23 cellular contexts compared by ENCODE assay signal in genomic region chr5:78050888-78051287, GRCh38.
DNase-seq lines count a peak whose midpoint lies in the region; TF ChIP-seq lines count a peak whose summit lies in the region.
"Had no signal": no experiment of that assay in that cellular context is flagged by ENCODE, and none has a peak within 500 bp of the region (broad histone marks: within the 10 kb centered on the region; RNA-seq: fewer than 3 reads in every experiment).

No MANE protein-coding gene starts in this region.

- no peaks in the 10 kb centered on the region for H3K27me3 Mint-ChIP-seq in activated naive CD4-positive, alpha-beta T cell treated with anti-CD3 and anti-CD28 coated beads, Interleukin-2, amount 10 ng/mL, durations not matched to agents 7 days and 5 days
- H3K27me3 Mint-ChIP-seq: activated CD4-positive, alpha-beta T cell treated with anti-CD3 and anti-CD28 coated beads for 36 hours had no signal

- no peak for TF ChIP-seq POLR2A in uterus (IDR thresholded peaks at IDR 0.05)

- no peak overlapping the region for H3K4me3 Mint-ChIP-seq in activated naive CD4-positive, alpha-beta T cell treated with anti-CD3 and anti-CD28 coated beads, Interleukin-2, amount 10 ng/mL, durations not matched to agents 7 days and 5 days
- H3K4me3 Mint-ChIP-seq: activated CD4-positive, alpha-beta T cell treated with anti-CD3 and anti-CD28 coated beads for 36 hours had no signal

- H3K36me3 Mint-ChIP-seq in activated naive CD4-positive, alpha-beta T cell treated with anti-CD3 and anti-CD28 coated beads, Interleukin-2, amount 10 ng/mL, durations not matched to agents 7 days and 5 days: peaks cover 3% of the 10 kb centered on the region

- no peaks in the 10 kb centered on the region for H3K36me3 ChIP-seq in Loucy (ENCODE audit: insufficient read depth, low read length)
- H3K36me3 ChIP-seq in adipocyte (ENCODE audit: control insufficient read depth, insufficient read depth, low read length, severe bottlenecking): no peaks in the 10 kb centered on the region
- no peaks in the 10 kb centered on the region for H3K36me3 ChIP-seq in hepatocyte (replicated peaks; ENCODE audit: insufficient read depth, low read depth)
- no peaks in the 10 kb centered on the region for H3K36me3 ChIP-seq in uterus
- H3K36me3 ChIP-seq: cardiac muscle cell, gastroesophageal sphincter, HAP-1, sigmoid colon had no signal

- H3K27me3 ChIP-seq in Loucy (ENCODE audit: insufficient read depth, low read length, poor library complexity, severe bottlenecking) (no peaks in the 10 kb centered on the region), adipocyte (replicated peaks; ENCODE audit: control insufficient read depth, insufficient read depth, low read length) (no peaks in the 10 kb centered on the region), hepatocyte (no peaks in the 10 kb centered on the region), uterus (no peaks in the 10 kb centered on the region)
- H3K27me3 ChIP-seq: BLaER1, cardiac muscle cell, gastroesophageal sphincter, sigmoid colon, tibial nerve had no signal

- no peaks in the 10 kb centered on the region for H3K9me3 ChIP-seq in Loucy (ENCODE audit: insufficient read depth, low read depth, low read length)
- no peaks in the 10 kb centered on the region for H3K9me3 ChIP-seq in adipocyte (ENCODE audit: control insufficient read depth, low read length)
- H3K9me3 ChIP-seq in hepatocyte (ENCODE audit: low read depth): no peaks in the 10 kb centered on the region
- H3K9me3 ChIP-seq in uterus: no peaks in the 10 kb centered on the region
- H3K9me3 ChIP-seq: gastroesophageal sphincter, HAP-1, sigmoid colon, tibial nerve had no signal

- peak overlapping the region; percentile 45 for H3K4me3 ChIP-seq in Loucy (ENCODE audit: low read length, poor library complexity, severe bottlenecking)
- no peak overlapping the region for H3K4me3 ChIP-seq in adipocyte (ENCODE audit: low read length)
- H3K4me3 ChIP-seq in hepatocyte: no peak overlapping the region
- H3K4me3 ChIP-seq in uterus: no peak overlapping the region
- H3K4me3 ChIP-seq: BLaER1, cardiac muscle cell, gastroesophageal sphincter, HAP-1, sigmoid colon, tibial nerve had no signal

- H3K4me2 ChIP-seq in Loucy (ENCODE audit: low read depth, low read length, poor library complexity, severe bottlenecking) (peak overlapping the region; percentile 57), hepatocyte (peak overlapping the region; percentile 9)
- H3K4me2 ChIP-seq: BLaER1 had no signal

- TF ChIP-seq CTCF in Loucy (conservative IDR thresholded peaks at IDR 0.05; ENCODE audit: low read length) (no peak), hepatocyte (IDR thresholded peaks at IDR 0.05; ENCODE audit: poor library complexity) (no peak), uterus (IDR thresholded peaks at IDR 0.05) (no peak)

- H2AFZ ChIP-seq in Loucy (ENCODE audit: low read length) (no peak overlapping the region), hepatocyte (no peak overlapping the region)

- no peaks in the 10 kb centered on the region for H3K79me2 ChIP-seq in Loucy (ENCODE audit: insufficient read depth, low read length)
- no peaks in the 10 kb centered on the region for H3K79me2 ChIP-seq in hepatocyte

- H3K27ac ChIP-seq in hepatocyte: no peak overlapping the region
- no peak overlapping the region for H3K27ac ChIP-seq in uterus
- H3K27ac ChIP-seq: BLaER1, cardiac muscle cell, gastroesophageal sphincter, sigmoid colon, tibial nerve had no signal

- H3K9me3 Mint-ChIP-seq in activated naive CD4-positive, alpha-beta T cell treated with anti-CD3 and anti-CD28 coated beads, Interleukin-2, amount 10 ng/mL, durations not matched to agents 7 days and 5 days: no peaks in the 10 kb centered on the region

- peaks cover 64% of the 10 kb centered on the region for H3K4me1 ChIP-seq in Loucy (ENCODE audit: insufficient read depth, low read length, poor library complexity, severe bottlenecking)
- peaks cover 4% of the 10 kb centered on the region for H3K4me1 ChIP-seq in adipocyte (ENCODE audit: control insufficient read depth, insufficient read depth, low read length)
- H3K4me1 ChIP-seq in hepatocyte (ENCODE audit: insufficient read depth): peaks cover 9% of the 10 kb centered on the region
- no peaks in the 10 kb centered on the region for H3K4me1 ChIP-seq in uterus
- H3K4me1 ChIP-seq: BLaER1, gastroesophageal sphincter, sigmoid colon, tibial nerve had no signal

- H3K9me2 ChIP-seq in Loucy (replicated peaks; ENCODE audit: low read depth, low read length) (no peaks in the 10 kb centered on the region), hepatocyte (replicated peaks; ENCODE audit: insufficient read depth) (no peaks in the 10 kb centered on the region)

- no peaks in the 10 kb centered on the region for H3K4me1 Mint-ChIP-seq in activated naive CD4-positive, alpha-beta T cell treated with anti-CD3 and anti-CD28 coated beads, Interleukin-2, amount 10 ng/mL, durations not matched to agents 7 days and 5 days
- H3K4me1 Mint-ChIP-seq: activated CD4-positive, alpha-beta T cell treated with anti-CD3 and anti-CD28 coated beads for 36 hours had no signal

- peak overlapping the region; percentile 50 for H3K9ac ChIP-seq in Loucy (ENCODE audit: low read depth, low read length, poor library complexity, severe bottlenecking)
- H3K9ac ChIP-seq in adipocyte (ENCODE audit: low read length): no peak overlapping the region
- H3K9ac ChIP-seq: BLaER1 had no signal

- intact Hi-C loops in uterus (cut with DNase I; ENCODE audit: low total_unique reads): no loop called here

- peak; percentile 77 for DNase-seq in DMS53 treated with DMSO at 0.1 percent for 48 hours (lab: John Stamatoyannopoulos, UW; ENCODE audit: unreplicated experiment)
- DNase-seq in adipocyte (ENCODE audit: low read depth): peak; percentile 16
- DNase-seq in hepatocyte (ENCODE audit: low spot score): no peak
- no peak for DNase-seq in activated naive CD4-positive, alpha-beta T cell treated with anti-CD3 and anti-CD28 coated beads, Interleukin-2, amount 10 ng/mL, durations not matched to agents 7 days and 5 days
- DNase-seq in uterus: no peak
- no peak for DNase-seq in islet precursor cell
- no peak for DNase-seq in activated gamma-delta T cell (lab: John Stamatoyannopoulos, UW)
- DNase-seq: activated CD4-positive, alpha-beta T cell treated with anti-CD3 and anti-CD28 coated beads for 36 hours; activated CD8-positive, alpha-beta memory T cell treated with anti-CD3 and anti-CD28 coated beads, Interleukin-2, amount 50 U/mL, for 48 hours; activated naive CD4-positive, alpha-beta T cell treated with anti-CD3 and anti-CD28 coated beads, Interleukin-2, amount 50 U/mL, for 16 hours; DMS79 treated with DMSO at 0.1 percent for 48 hours; NCI-H1694; NCI-H524 treated with DMSO at 0.1 percent for 48 hours; RPMI8226; sigmoid colon; stimulated activated CD4-positive, alpha-beta T cell treated with anti-CD3 and anti-CD28 coated beads, Interleukin-4, amount 100 ng/mL, for 24 hours; T-helper 2 cell had no signal

- H3F3A ChIP-seq in Loucy (ENCODE audit: low read depth): peaks cover 12% of the 10 kb centered on the region; the same call in 1 of the 2 replicates

- H4K20me1 ChIP-seq in Loucy (ENCODE audit: insufficient read depth, low read length, poor library complexity, severe bottlenecking) (no peaks in the 10 kb centered on the region), hepatocyte (ENCODE audit: insufficient read depth, poor library complexity, severe bottlenecking) (no peaks in the 10 kb centered on the region)
- H4K20me1 ChIP-seq: BLaER1 had no signal

- CTCF ChIA-PET in activated naive CD4-positive, alpha-beta T cell treated with anti-CD3 and anti-CD28 coated beads, Interleukin-2, amount 10 ng/mL, durations not matched to agents 7 days and 5 days (lab: Charles Lee): no interaction called here

- WGBS in hepatocyte (ENCODE audit: low lambda C conversion rate, missing lambda C conversion rate): 26% methylated on average over 4 of the region's 4 CpGs

- H3K27ac Mint-ChIP-seq in activated naive CD4-positive, alpha-beta T cell treated with anti-CD3 and anti-CD28 coated beads, Interleukin-2, amount 10 ng/mL, durations not matched to agents 7 days and 5 days: no peak overlapping the region
- H3K27ac Mint-ChIP-seq: activated CD4-positive, alpha-beta T cell treated with anti-CD3 and anti-CD28 coated beads for 36 hours had no signal

Comparison
In these comparisons a context has a peak if more than half of its experiments do, and no peak if none do; other contexts are left out.
1. DNase-seq: peak in DMS53 treated with DMSO at 0.1 percent for 48 hours (single experiment) and adipocyte (single experiment); none in hepatocyte (single experiment), activated naive CD4-positive, alpha-beta T cell treated with anti-CD3 and anti-CD28 coated beads, Interleukin-2, amount 10 ng/mL, durations not matched to agents 7 days and 5 days (single experiment), uterus (0 of 2), islet precursor cell (single experiment) and activated gamma-delta T cell (single experiment).